ENCODE assay signal across 9 cellular contexts in the genomic region with DNA sequence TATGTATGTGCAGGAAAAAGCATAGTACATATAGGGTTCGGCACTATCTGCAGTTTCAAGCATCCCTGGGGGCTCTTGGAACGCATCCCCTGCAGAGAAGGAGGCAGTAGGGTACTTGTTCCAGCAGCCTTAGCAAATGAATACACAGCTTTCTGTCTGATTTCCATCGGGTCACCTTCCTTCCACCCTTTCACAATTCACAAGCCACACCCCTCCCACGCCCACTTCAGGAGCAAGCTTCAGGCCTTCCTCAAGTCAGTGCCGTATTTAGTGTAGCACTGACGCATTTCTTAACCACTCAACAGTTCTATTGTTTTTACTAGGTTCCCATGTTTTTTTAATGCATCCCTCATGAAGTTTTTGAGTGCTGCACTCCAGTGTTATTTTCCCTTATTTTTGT.
DNase-seq lines count a peak whose midpoint lies in the region; ATAC-seq, FAIRE-seq and TF ChIP-seq lines count a peak whose summit lies in the region.
"Had no signal": no experiment of that assay in that cellular context is flagged by ENCODE, and none has a peak within 500 bp of the region (broad histone marks: within the 10 kb centered on the region; RNA-seq: fewer than 3 reads in every experiment).

No MANE protein-coding gene starts in this region.

- no peak for TF ChIP-seq POLR2A in Peyer's patch (IDR thresholded peaks at IDR 0.05)

- peaks cover 4 to 19% (median 6%) of the 10 kb centered on the region in 4 donors for H3K4me1 ChIP-seq in Peyer's patch
- H3K4me1 ChIP-seq: adrenal gland had no signal

- no peaks in the 10 kb centered on the region for H3K9me3 ChIP-seq in Peyer's patch
- H3K9me3 ChIP-seq: adrenal gland had no signal

- peak; percentile 57 for ATAC-seq in HG03469 (IDR thresholded peaks at IDR 0.05; ENCODE audit: unreplicated experiment)
- ATAC-seq in HG02642 (IDR thresholded peaks at IDR 0.05; ENCODE audit: poor library complexity, unreplicated experiment), result no peak
- no peak for ATAC-seq in GM18870 (IDR thresholded peaks at IDR 0.05; ENCODE audit: unreplicated experiment)
- ATAC-seq in GM21381 (IDR thresholded peaks at IDR 0.05; ENCODE audit: unreplicated experiment), result no peak

- H3K27ac ChIP-seq in Peyer's patch, result peak overlapping the region in 1 of 4 donors; percentile 57
- H3K27ac ChIP-seq: adrenal gland had no signal

- no peaks in the 10 kb centered on the region for H3K27me3 ChIP-seq in Peyer's patch
- H3K27me3 ChIP-seq: adrenal gland had no signal

- TF ChIP-seq CTCF in Peyer's patch (IDR thresholded peaks at IDR 0.05), result no peak

- H3K36me3 ChIP-seq in Peyer's patch, result no peaks in the 10 kb centered on the region
- H3K36me3 ChIP-seq: adrenal gland had no signal

- no peak for FAIRE-seq in urothelium cell line (lab: Jason Lieb, UNC)

- DNase-seq in Caki2 (ENCODE audit: low read depth) (peak; percentile 78), Peyer's patch (peak; percentile 33 to 90 (median 86)), glomerular visceral epithelial cell (ENCODE audit: extremely low spot score) (peak; percentile 76), urothelium cell line (ENCODE audit: low spot score) (peak; percentile 56)

- no peak overlapping the region for H3K4me3 ChIP-seq in Peyer's patch
- H3K4me3 ChIP-seq: adrenal gland had no signal

- in situ Hi-C loops in Caki2 (cut with HindIII; ENCODE audit: low pct_unique_long_range_greater_than_20kb, low sequenced_read_pairs), result no loop called here
